ENCODE assay signal across 8 cellular contexts in genomic region chr11:66480116-66480938, GRCh38. TPM values are rescaled to one million over a fixed set of nuclear protein-coding genes. Genes with fewer than 3 reads are reported as not detected.
DNase-seq lines count a peak whose midpoint lies in the region; ATAC-seq, FAIRE-seq and TF ChIP-seq lines count a peak whose summit lies in the region.

DPP3 (plus strand) TSS chr11:66480434; CDS start chr11:66482201, 1,767 bp downstream.

- DNase-seq in ACHN (peak; percentile 96), NCI-H2227 (lab: John Stamatoyannopoulos, UW; ENCODE audit: unreplicated experiment) (peak; percentile 99), bronchial epithelial cell (ENCODE audit: low read depth) (peak; percentile 87), iPS-NIHi7 (ENCODE audit: extremely low spot score) (peak; percentile 100), smooth muscle cell of the brain vasculature (ENCODE audit: low read depth, low spot score) (peak; percentile 83)

- H3K27me3 ChIP-seq in bronchial epithelial cell (ENCODE audit: control insufficient read depth, insufficient read depth, low read length) = no peaks in the 10 kb centered on the region

- ATAC-seq in GM18873 (IDR thresholded peaks at IDR 0.05; ENCODE audit: low FRiP score, unreplicated experiment) = peak; percentile 72
- ATAC-seq in HG03139 (IDR thresholded peaks at IDR 0.05; ENCODE audit: unreplicated experiment) = peak; percentile 76

- H3K36me3 ChIP-seq in bronchial epithelial cell (ENCODE audit: control insufficient read depth, insufficient read depth, low read length) = peaks cover 8% of the 10 kb centered on the region

- TF ChIP-seq CTCF in WI38 (IDR thresholded peaks at IDR 0.05; ENCODE audit: low read depth, low read length) (no peak), bronchial epithelial cell (IDR thresholded peaks at IDR 0.05; ENCODE audit: insufficient read depth, low read length, severe bottlenecking) (no peak)

- no peak for FAIRE-seq in bronchial epithelial cell (lab: Jason Lieb, UNC)

- in situ Hi-C loops in ACHN (cut with HindIII; ENCODE audit: low pct_ligation_motif_present, low pct_unique_long_range_greater_than_20kb, low sequenced_read_pairs) = no loop called here

- H3K4me3 ChIP-seq in WI38 (ENCODE audit: low read depth, low read length) (peak within 1 kb of the TSS; percentile 89), bronchial epithelial cell (ENCODE audit: low read depth, low read length) (peak within 1 kb of the TSS; percentile 71)

RNA-seq across cellular contexts. Expression of gene DPP3, which starts in this region (rescaled TPM):
- total RNA-seq in bronchial epithelial cell = 45.0 and 70.0 TPM in 2 replicates

Comparison
In these comparisons a context has a peak if more than half of its experiments do, and no peak if none do; other contexts are left out.
1. Peak in every context shown above with its lines: DNase-seq, ATAC-seq and H3K4me3 ChIP-seq.